In the genomic region with DNA sequence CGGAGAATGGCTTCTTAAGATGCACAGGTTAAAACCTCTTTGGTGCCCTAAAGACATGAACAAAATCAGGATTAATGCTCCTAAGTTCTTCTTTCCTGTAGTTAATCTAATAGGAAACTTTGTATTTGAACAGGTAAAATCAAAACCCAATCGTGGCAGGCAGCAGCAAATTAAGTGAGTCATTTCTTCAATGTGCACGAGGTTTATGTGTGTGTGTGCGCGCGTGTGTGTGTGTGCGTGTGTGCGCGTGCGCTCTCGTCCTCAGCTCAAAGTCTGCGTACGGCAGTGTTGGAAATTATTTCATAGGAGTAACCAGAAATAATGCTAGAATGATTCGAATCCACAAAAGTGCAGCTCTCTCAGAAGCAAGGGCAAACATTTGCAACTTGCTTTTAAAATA, we compare ENCODE assay signal across 11 cellular contexts. TPM values are rescaled to one million over a fixed set of nuclear protein-coding genes. Genes with fewer than 3 reads are reported as not detected.
A peak's percentile ranks its signal among the peaks of the same experiment; 100 is the strongest.
DNase-seq lines count a peak whose midpoint lies in the region; ATAC-seq and TF ChIP-seq lines count a peak whose summit lies in the region.
"Had no signal": no experiment of that assay in that cellular context is flagged by ENCODE, and none has a peak within 500 bp of the region (broad histone marks: within the 10 kb centered on the region; RNA-seq: fewer than 3 reads in every experiment).

No MANE protein-coding gene starts in this region.

- H3K27ac ChIP-seq in BLaER1 treated with 17β-estradiol and CSF1 and Interleukin-3, amounts not matched to agents 10 nM and 100 nM: no peak overlapping the region
- H3K27ac ChIP-seq in HUES6 (ENCODE audit: low read depth, low read length) (no peak overlapping the region), muscle layer of duodenum (ENCODE audit: low read length) (no peak overlapping the region)
- H3K27ac ChIP-seq: HL-60, SJSA1 had no signal

- H3K4me1 ChIP-seq in BLaER1 treated with 17β-estradiol and CSF1 and Interleukin-3, amounts not matched to agents 10 nM and 100 nM: peaks cover 14 to 35% (median 27%) of the 10 kb centered on the region in 10 experiments
- peaks cover 9% of the 10 kb centered on the region for H3K4me1 ChIP-seq in HUES6 (ENCODE audit: control insufficient read depth, insufficient read depth, low read length)
- H3K4me1 ChIP-seq in muscle layer of duodenum (ENCODE audit: control insufficient read depth in 1 of 2, insufficient read depth in 2 of 2, low read length in 2 of 2): peaks cover 5 to 16% of the 10 kb centered on the region in 2 donors

- peak overlapping the region in 10 of 11 experiments; percentile 84 to 100 (median 96); a peak in 20 of 22 replicates for H3K4me2 ChIP-seq in BLaER1 treated with 17β-estradiol and CSF1 and Interleukin-3, amounts not matched to agents 10 nM and 100 nM

- no peak for ATAC-seq in HG02938 (IDR thresholded peaks at IDR 0.05; ENCODE audit: unreplicated experiment)

- in situ Hi-C loops in KBM-7 (cut with MboI; ENCODE audit: low pct_unique_long_range_greater_than_20kb, low sequenced_read_pairs): no loop called here

- H3K36me3 Mint-ChIP-seq in brain: no peaks in the 10 kb centered on the region

- peaks cover 35% of the 10 kb centered on the region for H3K4me1 Mint-ChIP-seq in brain

- DNase-seq in KBM-7 (no peak), kidney glomerular epithelial cell (lab: John Stamatoyannopoulos, UW) (no peak)
- no peak for DNase-seq in activated CD4-positive, alpha-beta T cell treated with anti-CD3 and anti-CD28 coated beads for 48 hours

- H4K20me1 ChIP-seq in BLaER1 treated with 17β-estradiol and CSF1 and Interleukin-3, amounts not matched to agents 10 nM and 100 nM: no peaks in the 10 kb centered on the region; a peak in 1 of 22 replicates

- peaks cover 0 to 2% (median 0%) of the 10 kb centered on the region in 5 experiments for H3K9me3 Mint-ChIP-seq in brain

- H3K4me3 Mint-ChIP-seq in brain: peak overlapping the region; percentile 83 to 85 (median 84)

- TF ChIP-seq CTCF in brain (conservative IDR thresholded peaks at IDR 0.05): no peak

- H3K9me3 ChIP-seq in BLaER1 treated with 17β-estradiol and CSF1 and Interleukin-3, amounts not matched to agents 10 nM and 100 nM (replicated peaks in 1 of 11): no peaks in the 10 kb centered on the region
- H3K9me3 ChIP-seq in HUES6 (ENCODE audit: control insufficient read depth, insufficient read depth, low read depth, low read length): no peaks in the 10 kb centered on the region
- H3K9me3 ChIP-seq in muscle layer of duodenum (ENCODE audit: control insufficient read depth in 1 of 2, low read length in 2 of 2): no peaks in the 10 kb centered on the region
- H3K9me3 ChIP-seq: SJSA1, tibial nerve had no signal

- H3K27me3 ChIP-seq in BLaER1 treated with 17β-estradiol and CSF1 and Interleukin-3, amounts not matched to agents 10 nM and 100 nM: peaks cover 0 to 16% (median 0%) of the 10 kb centered on the region in 11 experiments; a peak in 6 of 22 replicates
- H3K27me3 ChIP-seq in HUES6 (ENCODE audit: control insufficient read depth, insufficient read depth, low read length) (peaks cover 75% of the 10 kb centered on the region), muscle layer of duodenum (ENCODE audit: low read depth, low read length) (peaks cover 5% of the 10 kb centered on the region)

- H3K27ac Mint-ChIP-seq in brain: peak overlapping the region in 3 of 5 experiments; percentile 16 to 67 (median 63)

- H3K27me3 Mint-ChIP-seq in brain: peaks cover 24% of the 10 kb centered on the region

- H3K36me3 ChIP-seq in BLaER1 treated with 17β-estradiol and CSF1 and Interleukin-3, amounts not matched to agents 10 nM and 100 nM: no peaks in the 10 kb centered on the region
- H3K36me3 ChIP-seq in HUES6 (ENCODE audit: control insufficient read depth, insufficient read depth, low read length) (no peaks in the 10 kb centered on the region), muscle layer of duodenum (ENCODE audit: control insufficient read depth in 1 of 2, insufficient read depth in 2 of 2, low read length in 2 of 2) (no peaks in the 10 kb centered on the region)
- H3K36me3 ChIP-seq: SJSA1, tibial nerve had no signal

- peak overlapping the region in 7 of 10 experiments; percentile 65 to 75 (median 68); a peak in 11 of 20 replicates for H3K4me3 ChIP-seq in BLaER1 treated with 17β-estradiol and CSF1 and Interleukin-3, amounts not matched to agents 10 nM and 100 nM
- H3K4me3 ChIP-seq in HUES6 (ENCODE audit: low read depth, low read length) (peak overlapping the region; percentile 61; the same call in 1 of the 2 replicates), muscle layer of duodenum (ENCODE audit: low read depth in 1 of 2, low read length in 2 of 2) (peak overlapping the region; percentile 63 to 64)

- peak overlapping the region in 2 of 11 experiments; percentile 77 to 79; a peak in 3 of 22 replicates for H3K9ac ChIP-seq in BLaER1 treated with 17β-estradiol and CSF1 and Interleukin-3, amounts not matched to agents 10 nM and 100 nM
- no peak overlapping the region for H3K9ac ChIP-seq in HUES6 (ENCODE audit: low read length)

RNA-seq across cellular contexts. Expression of gene FAM81A, which starts 0.9 kb away (rescaled TPM):
- 10.4 TPM for polyA plus RNA-seq in brain (ENCODE audit: insufficient read depth, low read depth, low replicate concordance)
